1 cellular context compared by ENCODE assay signal in the genomic region with DNA sequence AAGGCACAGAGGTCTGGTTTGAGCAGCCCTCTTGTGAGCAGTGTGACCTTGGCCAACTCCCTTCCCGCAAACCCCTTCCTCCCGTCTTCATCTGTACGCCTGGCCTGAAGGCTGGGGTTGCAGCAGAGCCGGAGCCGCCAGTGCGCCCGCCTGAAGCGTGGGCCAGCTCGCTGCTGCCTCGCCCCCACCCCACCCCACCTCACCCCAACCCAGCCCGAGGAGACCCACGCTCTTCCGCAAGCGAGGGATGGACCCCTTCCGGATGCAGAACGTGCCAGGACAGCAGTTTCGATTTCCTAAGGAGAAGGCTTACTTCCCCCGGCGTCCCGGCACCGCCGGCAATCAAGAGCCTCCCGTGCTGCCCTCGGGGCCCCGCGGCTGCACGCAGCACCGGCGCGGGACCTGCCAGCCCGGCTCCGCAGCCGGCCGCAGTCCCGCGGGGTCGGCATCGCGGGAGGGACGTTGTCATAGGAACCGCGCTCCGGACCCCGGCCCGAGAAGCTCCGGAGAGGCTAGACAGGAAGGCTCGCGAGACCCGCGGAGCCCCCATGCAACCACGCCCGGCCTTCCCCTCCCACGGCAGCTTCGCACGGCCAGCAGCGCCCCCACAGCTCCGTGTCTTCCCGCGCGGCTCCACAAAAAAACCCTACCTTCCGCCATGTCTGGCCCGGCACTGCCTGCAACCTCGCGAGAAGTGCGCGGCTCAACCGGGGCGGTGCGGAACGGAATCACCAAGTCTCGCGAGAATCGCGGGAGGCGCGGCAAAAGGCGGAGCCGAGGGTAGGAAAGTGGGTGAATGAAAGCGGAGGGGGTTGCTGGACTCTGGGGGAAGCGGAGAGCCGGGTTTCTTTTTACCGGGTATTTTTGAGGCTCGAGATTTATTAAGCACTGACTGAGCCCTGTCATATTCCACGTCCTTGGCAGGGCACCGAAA.
TF ChIP-seq lines count a peak whose summit lies in the region.

A gene with protein sequence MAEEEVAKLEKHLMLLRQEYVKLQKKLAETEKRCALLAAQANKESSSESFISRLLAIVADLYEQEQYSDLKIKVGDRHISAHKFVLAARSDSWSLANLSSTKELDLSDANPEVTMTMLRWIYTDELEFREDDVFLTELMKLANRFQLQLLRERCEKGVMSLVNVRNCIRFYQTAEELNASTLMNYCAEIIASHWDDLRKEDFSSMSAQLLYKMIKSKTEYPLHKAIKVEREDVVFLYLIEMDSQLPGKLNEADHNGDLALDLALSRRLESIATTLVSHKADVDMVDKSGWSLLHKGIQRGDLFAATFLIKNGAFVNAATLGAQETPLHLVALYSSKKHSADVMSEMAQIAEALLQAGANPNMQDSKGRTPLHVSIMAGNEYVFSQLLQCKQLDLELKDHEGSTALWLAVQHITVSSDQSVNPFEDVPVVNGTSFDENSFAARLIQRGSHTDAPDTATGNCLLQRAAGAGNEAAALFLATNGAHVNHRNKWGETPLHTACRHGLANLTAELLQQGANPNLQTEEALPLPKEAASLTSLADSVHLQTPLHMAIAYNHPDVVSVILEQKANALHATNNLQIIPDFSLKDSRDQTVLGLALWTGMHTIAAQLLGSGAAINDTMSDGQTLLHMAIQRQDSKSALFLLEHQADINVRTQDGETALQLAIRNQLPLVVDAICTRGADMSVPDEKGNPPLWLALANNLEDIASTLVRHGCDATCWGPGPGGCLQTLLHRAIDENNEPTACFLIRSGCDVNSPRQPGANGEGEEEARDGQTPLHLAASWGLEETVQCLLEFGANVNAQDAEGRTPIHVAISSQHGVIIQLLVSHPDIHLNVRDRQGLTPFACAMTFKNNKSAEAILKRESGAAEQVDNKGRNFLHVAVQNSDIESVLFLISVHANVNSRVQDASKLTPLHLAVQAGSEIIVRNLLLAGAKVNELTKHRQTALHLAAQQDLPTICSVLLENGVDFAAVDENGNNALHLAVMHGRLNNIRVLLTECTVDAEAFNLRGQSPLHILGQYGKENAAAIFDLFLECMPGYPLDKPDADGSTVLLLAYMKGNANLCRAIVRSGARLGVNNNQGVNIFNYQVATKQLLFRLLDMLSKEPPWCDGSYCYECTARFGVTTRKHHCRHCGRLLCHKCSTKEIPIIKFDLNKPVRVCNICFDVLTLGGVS (minus strand): TSS at position 698 of the 934 bp plus-strand sequence. CDS start 38 bp downstream, at position 660.

TF ChIP-seq in HepG2, 621 proteins besides CTCF, POLR2A, EP300 and RAD21 (continued from another document and continues in another):
- TF ChIP-seq ZBTB1 (CRISPR knock-in tag; IDR thresholded peaks at IDR 0.05; ENCODE audit: borderline replicate concordance) = no peak
- TF ChIP-seq ZNF674 (CRISPR knock-in tag; IDR thresholded peaks at IDR 0.05; ENCODE audit: low read depth) = no peak
- no peak for TF ChIP-seq HIVEP1 (CRISPR knock-in tag; IDR thresholded peaks at IDR 0.05)
- TF ChIP-seq, protein P1, sequence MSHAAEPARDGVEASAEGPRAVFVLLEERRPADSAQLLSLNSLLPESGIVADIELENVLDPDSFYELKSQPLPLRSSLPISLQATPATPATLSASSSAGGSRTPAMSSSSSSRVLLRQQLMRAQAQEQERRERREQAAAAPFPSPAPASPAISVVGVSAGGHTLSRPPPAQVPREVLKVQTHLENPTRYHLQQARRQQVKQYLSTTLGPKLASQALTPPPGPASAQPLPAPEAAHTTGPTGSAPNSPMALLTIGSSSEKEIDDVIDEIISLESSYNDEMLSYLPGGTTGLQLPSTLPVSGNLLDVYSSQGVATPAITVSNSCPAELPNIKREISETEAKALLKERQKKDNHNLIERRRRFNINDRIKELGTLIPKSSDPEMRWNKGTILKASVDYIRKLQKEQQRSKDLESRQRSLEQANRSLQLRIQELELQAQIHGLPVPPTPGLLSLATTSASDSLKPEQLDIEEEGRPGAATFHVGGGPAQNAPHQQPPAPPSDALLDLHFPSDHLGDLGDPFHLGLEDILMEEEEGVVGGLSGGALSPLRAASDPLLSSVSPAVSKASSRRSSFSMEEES (CRISPR knock-in tag; IDR thresholded peaks at IDR 0.05) = 0 out of 2 replicates have a peak, but pooled peaks have one; percentile 17
- TF ChIP-seq ZNF121 (CRISPR knock-in tag; IDR thresholded peaks at IDR 0.05) = no peak
- TF ChIP-seq ZNF629 (CRISPR knock-in tag; conservative IDR thresholded peaks at IDR 0.05) = 0 out of 2 replicates have a peak, but pooled peaks have one; percentile 5
- no peak for TF ChIP-seq ZNF790 (CRISPR knock-in tag; IDR thresholded peaks at IDR 0.05; ENCODE audit: borderline replicate concordance)
- TF ChIP-seq SATB2 (CRISPR knock-in tag; IDR thresholded peaks at IDR 0.05) = no peak
- TF ChIP-seq ZBTB20 (CRISPR knock-in tag; IDR thresholded peaks at IDR 0.05; ENCODE audit: borderline replicate concordance, low read depth) = peak; percentile 46; the same call in 1 of the 2 replicates
- TF ChIP-seq HMG20B (CRISPR knock-in tag; conservative IDR thresholded peaks at IDR 0.05) = no peak
- TF ChIP-seq ZC3H13 (CRISPR knock-in tag; IDR thresholded peaks at IDR 0.05) = peak; percentile 49; the same call in 1 of the 2 replicates
- TF ChIP-seq, protein P2, sequence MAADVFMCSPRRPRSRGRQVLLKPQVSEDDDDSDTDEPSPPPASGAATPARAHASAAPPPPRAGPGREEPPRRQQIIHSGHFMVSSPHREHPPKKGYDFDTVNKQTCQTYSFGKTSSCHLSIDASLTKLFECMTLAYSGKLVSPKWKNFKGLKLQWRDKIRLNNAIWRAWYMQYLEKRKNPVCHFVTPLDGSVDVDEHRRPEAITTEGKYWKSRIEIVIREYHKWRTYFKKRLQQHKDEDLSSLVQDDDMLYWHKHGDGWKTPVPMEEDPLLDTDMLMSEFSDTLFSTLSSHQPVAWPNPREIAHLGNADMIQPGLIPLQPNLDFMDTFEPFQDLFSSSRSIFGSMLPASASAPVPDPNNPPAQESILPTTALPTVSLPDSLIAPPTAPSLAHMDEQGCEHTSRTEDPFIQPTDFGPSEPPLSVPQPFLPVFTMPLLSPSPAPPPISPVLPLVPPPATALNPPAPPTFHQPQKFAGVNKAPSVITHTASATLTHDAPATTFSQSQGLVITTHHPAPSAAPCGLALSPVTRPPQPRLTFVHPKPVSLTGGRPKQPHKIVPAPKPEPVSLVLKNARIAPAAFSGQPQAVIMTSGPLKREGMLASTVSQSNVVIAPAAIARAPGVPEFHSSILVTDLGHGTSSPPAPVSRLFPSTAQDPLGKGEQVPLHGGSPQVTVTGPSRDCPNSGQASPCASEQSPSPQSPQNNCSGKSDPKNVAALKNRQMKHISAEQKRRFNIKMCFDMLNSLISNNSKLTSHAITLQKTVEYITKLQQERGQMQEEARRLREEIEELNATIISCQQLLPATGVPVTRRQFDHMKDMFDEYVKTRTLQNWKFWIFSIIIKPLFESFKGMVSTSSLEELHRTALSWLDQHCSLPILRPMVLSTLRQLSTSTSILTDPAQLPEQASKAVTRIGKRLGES (CRISPR knock-in tag; IDR thresholded peaks at IDR 0.05; ENCODE audit: borderline replicate concordance) = no peak
- TF ChIP-seq MIER2 (CRISPR knock-in tag; IDR thresholded peaks at IDR 0.05) = no peak
- TF ChIP-seq, protein P3, sequence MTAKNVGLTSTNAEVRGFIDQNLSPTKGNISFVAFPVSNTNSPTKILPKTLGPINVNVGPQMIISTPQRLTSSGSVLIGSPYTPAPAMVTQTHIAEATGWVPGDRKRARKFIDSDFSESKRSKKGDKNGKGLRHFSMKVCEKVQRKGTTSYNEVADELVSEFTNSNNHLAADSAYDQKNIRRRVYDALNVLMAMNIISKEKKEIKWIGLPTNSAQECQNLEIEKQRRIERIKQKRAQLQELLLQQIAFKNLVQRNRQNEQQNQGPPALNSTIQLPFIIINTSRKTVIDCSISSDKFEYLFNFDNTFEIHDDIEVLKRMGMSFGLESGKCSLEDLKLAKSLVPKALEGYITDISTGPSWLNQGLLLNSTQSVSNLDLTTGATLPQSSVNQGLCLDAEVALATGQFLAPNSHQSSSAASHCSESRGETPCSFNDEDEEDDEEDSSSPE (CRISPR knock-in tag; IDR thresholded peaks at IDR 0.05) = peak; percentile 84
- TF ChIP-seq, protein P4, sequence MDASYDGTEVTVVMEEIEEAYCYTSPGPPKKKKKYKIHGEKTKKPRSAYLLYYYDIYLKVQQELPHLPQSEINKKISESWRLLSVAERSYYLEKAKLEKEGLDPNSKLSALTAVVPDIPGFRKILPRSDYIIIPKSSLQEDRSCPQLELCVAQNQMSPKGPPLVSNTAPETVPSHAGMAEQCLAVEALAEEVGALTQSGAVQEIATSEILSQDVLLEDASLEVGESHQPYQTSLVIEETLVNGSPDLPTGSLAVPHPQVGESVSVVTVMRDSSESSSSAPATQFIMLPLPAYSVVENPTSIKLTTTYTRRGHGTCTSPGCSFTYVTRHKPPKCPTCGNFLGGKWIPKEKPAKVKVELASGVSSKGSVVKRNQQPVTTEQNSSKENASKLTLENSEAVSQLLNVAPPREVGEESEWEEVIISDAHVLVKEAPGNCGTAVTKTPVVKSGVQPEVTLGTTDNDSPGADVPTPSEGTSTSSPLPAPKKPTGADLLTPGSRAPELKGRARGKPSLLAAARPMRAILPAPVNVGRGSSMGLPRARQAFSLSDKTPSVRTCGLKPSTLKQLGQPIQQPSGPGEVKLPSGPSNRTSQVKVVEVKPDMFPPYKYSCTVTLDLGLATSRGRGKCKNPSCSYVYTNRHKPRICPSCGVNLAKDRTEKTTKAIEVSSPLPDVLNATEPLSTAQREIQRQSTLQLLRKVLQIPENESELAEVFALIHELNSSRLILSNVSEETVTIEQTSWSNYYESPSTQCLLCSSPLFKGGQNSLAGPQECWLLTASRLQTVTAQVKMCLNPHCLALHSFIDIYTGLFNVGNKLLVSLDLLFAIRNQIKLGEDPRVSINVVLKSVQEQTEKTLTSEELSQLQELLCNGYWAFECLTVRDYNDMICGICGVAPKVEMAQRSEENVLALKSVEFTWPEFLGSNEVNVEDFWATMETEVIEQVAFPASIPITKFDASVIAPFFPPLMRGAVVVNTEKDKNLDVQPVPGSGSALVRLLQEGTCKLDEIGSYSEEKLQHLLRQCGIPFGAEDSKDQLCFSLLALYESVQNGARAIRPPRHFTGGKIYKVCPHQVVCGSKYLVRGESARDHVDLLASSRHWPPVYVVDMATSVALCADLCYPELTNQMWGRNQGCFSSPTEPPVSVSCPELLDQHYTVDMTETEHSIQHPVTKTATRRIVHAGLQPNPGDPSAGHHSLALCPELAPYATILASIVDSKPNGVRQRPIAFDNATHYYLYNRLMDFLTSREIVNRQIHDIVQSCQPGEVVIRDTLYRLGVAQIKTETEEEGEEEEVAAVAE (CRISPR knock-in tag; IDR thresholded peaks at IDR 0.05; ENCODE audit: borderline replicate concordance) = no peak
- no peak for TF ChIP-seq ZFP62 (CRISPR knock-in tag; IDR thresholded peaks at IDR 0.05)
- TF ChIP-seq SRSF1 (optimal IDR thresholded peaks at IDR 0.05; ENCODE audit: low read depth, low read length) = peak; percentile 88
- no peak for TF ChIP-seq SP4 (CRISPR knock-in tag; IDR thresholded peaks at IDR 0.05)
- 0 out of 2 replicates have a peak, but pooled peaks have one; percentile 44 for TF ChIP-seq ZNF543 (CRISPR knock-in tag; IDR thresholded peaks at IDR 0.05)
- 0 out of 2 replicates have a peak, but pooled peaks have one; percentile 42 for TF ChIP-seq MYNN (CRISPR knock-in tag; IDR thresholded peaks at IDR 0.05; ENCODE audit: low read depth)
- TF ChIP-seq ATF7 (IDR thresholded peaks at IDR 0.05) = no peak
- peak; percentile 31; the same call in 1 of the 2 replicates for TF ChIP-seq ATF7 (CRISPR knock-in tag; IDR thresholded peaks at IDR 0.05)
- TF ChIP-seq STAT5B (CRISPR knock-in tag; IDR thresholded peaks at IDR 0.05) = no peak
- TF ChIP-seq ZNF619 (CRISPR knock-in tag; IDR thresholded peaks at IDR 0.05) = peak; percentile 77; the same call in 1 of the 2 replicates
- no peak for TF ChIP-seq ZSCAN22 (CRISPR knock-in tag; IDR thresholded peaks at IDR 0.05)
- peak; percentile 66; the same call in 1 of the 2 replicates for TF ChIP-seq ARHGAP35 (CRISPR knock-in tag; IDR thresholded peaks at IDR 0.05; ENCODE audit: borderline replicate concordance)
- TF ChIP-seq SRY (CRISPR knock-in tag; IDR thresholded peaks at IDR 0.05) = peak; percentile 31; the same call in 1 of the 2 replicates
- no peak for TF ChIP-seq GABPA (IDR thresholded peaks at IDR 0.05; ENCODE audit: low read depth, low read length)
- TF ChIP-seq GABPA (CRISPR knock-in tag; IDR thresholded peaks at IDR 0.05; ENCODE audit: low read depth) = no peak
- TF ChIP-seq ZNF839 (CRISPR knock-in tag; IDR thresholded peaks at IDR 0.05; ENCODE audit: borderline replicate concordance) = no peak
- peak; percentile 50; the same call in 1 of the 2 replicates for TF ChIP-seq ZNF709 (CRISPR knock-in tag; IDR thresholded peaks at IDR 0.05)
- no peak for TF ChIP-seq RFX5 (IDR thresholded peaks at IDR 0.05; ENCODE audit: low read depth, low read length)
- TF ChIP-seq TCF12 (IDR thresholded peaks at IDR 0.05) = no peak
- TF ChIP-seq TCF12 (CRISPR knock-in tag; IDR thresholded peaks at IDR 0.05) = no peak
- no peak for TF ChIP-seq GFI1 (CRISPR knock-in tag; IDR thresholded peaks at IDR 0.05; ENCODE audit: borderline replicate concordance)
- TF ChIP-seq ZNF235 (CRISPR knock-in tag; IDR thresholded peaks at IDR 0.05; ENCODE audit: borderline replicate concordance) = no peak
- no peak for TF ChIP-seq HNF4A (CRISPR knock-in tag; IDR thresholded peaks at IDR 0.05)
- TF ChIP-seq ZNF224 (CRISPR knock-in tag; IDR thresholded peaks at IDR 0.05) = 0 out of 2 replicates have a peak, but pooled peaks have one; percentile 29
- TF ChIP-seq REXO4 (CRISPR knock-in tag; IDR thresholded peaks at IDR 0.05; ENCODE audit: borderline replicate concordance) = no peak
- TF ChIP-seq SIN3A (IDR thresholded peaks at IDR 0.05; ENCODE audit: borderline replicate concordance, low read depth, low read length) = peak; percentile 88; the same call in 1 of the 2 replicates
- peak; percentile 64; the same call in 1 of the 2 replicates for TF ChIP-seq TARDBP (CRISPR knock-in tag; IDR thresholded peaks at IDR 0.05)
- TF ChIP-seq ZNF607 (CRISPR knock-in tag; IDR thresholded peaks at IDR 0.05; ENCODE audit: borderline replicate concordance) = peak; percentile 76; the same call in 1 of the 2 replicates
- TF ChIP-seq, protein P5, sequence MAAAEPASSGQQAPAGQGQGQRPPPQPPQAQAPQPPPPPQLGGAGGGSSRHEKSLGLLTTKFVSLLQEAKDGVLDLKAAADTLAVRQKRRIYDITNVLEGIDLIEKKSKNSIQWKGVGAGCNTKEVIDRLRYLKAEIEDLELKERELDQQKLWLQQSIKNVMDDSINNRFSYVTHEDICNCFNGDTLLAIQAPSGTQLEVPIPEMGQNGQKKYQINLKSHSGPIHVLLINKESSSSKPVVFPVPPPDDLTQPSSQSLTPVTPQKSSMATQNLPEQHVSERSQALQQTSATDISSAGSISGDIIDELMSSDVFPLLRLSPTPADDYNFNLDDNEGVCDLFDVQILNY (CRISPR knock-in tag; conservative IDR thresholded peaks at IDR 0.05) = peak; percentile 63; the same call in 1 of the 2 replicates
- TF ChIP-seq, protein P6, sequence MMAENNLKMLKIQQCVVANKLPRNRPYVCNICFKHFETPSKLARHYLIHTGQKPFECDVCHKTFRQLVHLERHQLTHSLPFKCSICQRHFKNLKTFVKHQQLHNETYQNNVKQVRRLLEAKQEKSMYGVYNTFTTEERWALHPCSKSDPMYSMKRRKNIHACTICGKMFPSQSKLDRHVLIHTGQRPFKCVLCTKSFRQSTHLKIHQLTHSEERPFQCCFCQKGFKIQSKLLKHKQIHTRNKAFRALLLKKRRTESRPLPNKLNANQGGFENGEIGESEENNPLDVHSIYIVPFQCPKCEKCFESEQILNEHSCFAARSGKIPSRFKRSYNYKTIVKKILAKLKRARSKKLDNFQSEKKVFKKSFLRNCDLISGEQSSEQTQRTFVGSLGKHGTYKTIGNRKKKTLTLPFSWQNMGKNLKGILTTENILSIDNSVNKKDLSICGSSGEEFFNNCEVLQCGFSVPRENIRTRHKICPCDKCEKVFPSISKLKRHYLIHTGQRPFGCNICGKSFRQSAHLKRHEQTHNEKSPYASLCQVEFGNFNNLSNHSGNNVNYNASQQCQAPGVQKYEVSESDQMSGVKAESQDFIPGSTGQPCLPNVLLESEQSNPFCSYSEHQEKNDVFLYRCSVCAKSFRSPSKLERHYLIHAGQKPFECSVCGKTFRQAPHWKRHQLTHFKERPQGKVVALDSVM (CRISPR knock-in tag; IDR thresholded peaks at IDR 0.05) = no peak
- no peak for TF ChIP-seq ATF1 (CRISPR knock-in tag; IDR thresholded peaks at IDR 0.05)
